In genomic region chr10:31617767-31618166, GRCh38 we compare ENCODE assay signal across 21 cellular contexts.
DNase-seq lines count a peak whose midpoint lies in the region; ATAC-seq and TF ChIP-seq lines count a peak whose summit lies in the region.
"Had no signal": no experiment of that assay in that cellular context is flagged by ENCODE, and none has a peak within 500 bp of the region (broad histone marks: within the 10 kb centered on the region; RNA-seq: fewer than 3 reads in every experiment).

No MANE protein-coding gene starts in this region.

- no peak for ATAC-seq in activated naive CD4-positive, alpha-beta T cell treated with anti-CD3 and anti-CD28 coated beads, Interleukin-2, amount 50 U/mL, for 72 hours
- ATAC-seq in upper lobe of right lung (peak; percentile 34), HG03342 (IDR thresholded peaks at IDR 0.05; ENCODE audit: unreplicated experiment) (no peak), HG02885 (IDR thresholded peaks at IDR 0.05; ENCODE audit: poor library complexity, unreplicated experiment) (no peak)

- H3K27me3 Mint-ChIP-seq in activated naive CD4-positive, alpha-beta T cell treated with anti-CD3 and anti-CD28 coated beads, Interleukin-2, amount 50 U/mL, for 24 hours = no peaks in the 10 kb centered on the region
- no peaks in the 10 kb centered on the region for H3K27me3 Mint-ChIP-seq in glutamatergic neuron (ENCODE audit: unreplicated experiment)

- H3K9me3 Mint-ChIP-seq in activated naive CD4-positive, alpha-beta T cell treated with anti-CD3 and anti-CD28 coated beads, Interleukin-2, amount 50 U/mL, for 24 hours = no peaks in the 10 kb centered on the region
- H3K9me3 Mint-ChIP-seq in activated naive CD4-positive, alpha-beta T cell treated with anti-CD3 and anti-CD28 coated beads, Interleukin-2, amount 50 U/mL, for 72 hours = no peaks in the 10 kb centered on the region
- H3K9me3 Mint-ChIP-seq in glutamatergic neuron (ENCODE audit: unreplicated experiment) = peaks cover 3% of the 10 kb centered on the region

- no peak overlapping the region for H3K4me3 ChIP-seq in upper lobe of right lung
- H3K4me3 ChIP-seq: BLaER1, Peyer's patch had no signal

- H3K36me3 ChIP-seq in upper lobe of right lung = no peaks in the 10 kb centered on the region
- H3K36me3 ChIP-seq: BLaER1, Peyer's patch had no signal

- H3K27me3 ChIP-seq in upper lobe of right lung = no peaks in the 10 kb centered on the region
- H3K27me3 ChIP-seq: BLaER1, Peyer's patch had no signal

- intact Hi-C loops in upper lobe of right lung (cut with DNase I) = no loop called here

- peaks cover 24% of the 10 kb centered on the region for H3K4me1 ChIP-seq in upper lobe of right lung
- H3K4me1 ChIP-seq: BLaER1, Caco-2 had no signal

- no peak overlapping the region for H3K27ac ChIP-seq in upper lobe of right lung
- H3K27ac ChIP-seq: 22Rv1, BLaER1 had no signal

- H3K36me3 Mint-ChIP-seq in activated naive CD4-positive, alpha-beta T cell treated with anti-CD3 and anti-CD28 coated beads, Interleukin-2, amount 50 U/mL, for 24 hours = no peaks in the 10 kb centered on the region
- H3K36me3 Mint-ChIP-seq in activated naive CD4-positive, alpha-beta T cell treated with anti-CD3 and anti-CD28 coated beads, Interleukin-2, amount 50 U/mL, for 72 hours = no peaks in the 10 kb centered on the region
- H3K36me3 Mint-ChIP-seq in glutamatergic neuron (ENCODE audit: unreplicated experiment) = peaks cover 14% of the 10 kb centered on the region
- H3K36me3 Mint-ChIP-seq: CD4-positive, alpha-beta memory T cell had no signal

- peak overlapping the region; percentile 31 for H3K27ac Mint-ChIP-seq in activated naive CD4-positive, alpha-beta T cell treated with anti-CD3 and anti-CD28 coated beads, Interleukin-2, amount 50 U/mL, for 24 hours
- no peak overlapping the region for H3K27ac Mint-ChIP-seq in activated naive CD4-positive, alpha-beta T cell treated with anti-CD3 and anti-CD28 coated beads, Interleukin-2, amount 50 U/mL, for 72 hours
- H3K27ac Mint-ChIP-seq in glutamatergic neuron (ENCODE audit: unreplicated experiment) = peak overlapping the region; percentile 66
- H3K27ac Mint-ChIP-seq: CD4-positive, alpha-beta memory T cell had no signal

- no peaks in the 10 kb centered on the region for H3K9me3 ChIP-seq in upper lobe of right lung
- H3K9me3 ChIP-seq: Caco-2, Peyer's patch had no signal

- H3K4me1 Mint-ChIP-seq in activated naive CD4-positive, alpha-beta T cell treated with anti-CD3 and anti-CD28 coated beads, Interleukin-2, amount 50 U/mL, for 24 hours = no peaks in the 10 kb centered on the region
- peaks cover 23% of the 10 kb centered on the region for H3K4me1 Mint-ChIP-seq in glutamatergic neuron (ENCODE audit: low read depth, unreplicated experiment)
- H3K4me1 Mint-ChIP-seq: CD4-positive, alpha-beta memory T cell had no signal

- TF ChIP-seq CTCF in GM13976 (IDR thresholded peaks at IDR 0.05; ENCODE audit: borderline replicate concordance, control extremely low read depth, extremely low read depth, insufficient read depth, missing control alignments) = peak; percentile 12
- TF ChIP-seq CTCF in glutamatergic neuron (IDR thresholded peaks at IDR 0.05; ENCODE audit: partially characterized antibody, unreplicated experiment) = no peak
- no peak for TF ChIP-seq CTCF in upper lobe of right lung (IDR thresholded peaks at IDR 0.05)

- no peak overlapping the region for H3K4me3 Mint-ChIP-seq in activated naive CD4-positive, alpha-beta T cell treated with anti-CD3 and anti-CD28 coated beads, Interleukin-2, amount 50 U/mL, for 24 hours
- peak overlapping the region; percentile 30 for H3K4me3 Mint-ChIP-seq in glutamatergic neuron (ENCODE audit: unreplicated experiment)
- H3K4me3 Mint-ChIP-seq: CD4-positive, alpha-beta memory T cell had no signal

- DNase-seq in activated naive CD4-positive, alpha-beta T cell treated with anti-CD3 and anti-CD28 coated beads, Interleukin-2, amount 50 U/mL, for 72 hours (ENCODE audit: low spot score in 2 of 2) = no peak
- DNase-seq in GM13976 (ENCODE audit: low spot score) (peak; percentile 47), glutamatergic neuron (no peak), upper lobe of right lung (no peak), mesenteric fat pad (ENCODE audit: low spot score) (no peak)
- DNase-seq: ACHN; Caco-2; CD4-positive, alpha-beta memory T cell; DND-41; Kasumi-1; NCI-H1417; NCI-H1694 treated with DMSO at 0.1 percent for 48 hours; NCI-H2081 treated with DMSO at 0.1 percent for 48 hours; NCI-H446; NCI-H526; Peyer's patch had no signal

- in situ Hi-C loops in GM13976 (cut with MboI; ENCODE audit: low sequenced_read_pairs, unreplicated experiment) = no loop called here

Comparison
In these comparisons a context has a peak if more than half of its experiments do, and no peak if none do; other contexts are left out.
1. H3K27ac Mint-ChIP-seq: peak in activated naive CD4-positive, alpha-beta T cell treated with anti-CD3 and anti-CD28 coated beads, Interleukin-2, amount 50 U/mL, for 24 hours (single experiment) and glutamatergic neuron (single experiment); none in activated naive CD4-positive, alpha-beta T cell treated with anti-CD3 and anti-CD28 coated beads, Interleukin-2, amount 50 U/mL, for 72 hours (0 of 2).